ENCODE assay signal across 10 cellular contexts in genomic region chr16:23509441-23509754, GRCh38. TPM values are rescaled to one million over a fixed set of nuclear protein-coding genes. Genes with fewer than 3 reads are reported as not detected.
DNase-seq lines count a peak whose midpoint lies in the region; ATAC-seq, FAIRE-seq and TF ChIP-seq lines count a peak whose summit lies in the region.
"Had no signal": no experiment of that assay in that cellular context is flagged by ENCODE, and none has a peak within 500 bp of the region (broad histone marks: within the 10 kb centered on the region; RNA-seq: fewer than 3 reads in every experiment).

No MANE protein-coding gene starts in this region.

- dilution Hi-C loops in mammary epithelial cell (cut with HindIII; ENCODE audit: low sequenced_read_pairs) = no loop called here

- no peaks in the 10 kb centered on the region for H4K20me1 ChIP-seq in mammary epithelial cell (ENCODE audit: insufficient read depth, low read length)

- CTCF ChIA-PET in A549 (lab: Yijun Ruan, JAX) (interaction anchor here (0.7 to 1.5 kb wide), 2 partner anchors 31 to 74 kb away, joined by 3 read pairs; no protein-coding TSS in a partner anchor), mammary epithelial cell (lab: Charles Lee; ENCODE audit: low non-redundant PET) (no interaction called here)

- in situ Hi-C loops in mammary epithelial cell (cut with MboI; ENCODE audit: low sequenced_read_pairs in 2 of 2) = loop anchor here in 1 of 2 donors (10.0 kb wide), 1 partner anchor 55 kb away; the partner anchor contains the start of gene COG7

- TSS peak; percentile 33 for BruUV-seq in mammary epithelial cell (replicated peaks; lab: Mats Ljungman, UMichigan)

- DNase-seq in A549 (ENCODE audit: low read depth in 1 of 2, low spot score in 1 of 2) = no peak
- no peak for DNase-seq in mammary epithelial cell
- DNase-seq in stimulated activated CD4-positive, alpha-beta T cell treated with anti-CD3 and anti-CD28 coated beads, Interleukin-15, amount 100 ng/mL, for 24 hours = no peak
- DNase-seq in SW480 (ENCODE audit: low spot score) = no peak
- no peak for DNase-seq in activated CD4-positive, alpha-beta T cell treated with anti-CD3 and anti-CD28 coated beads for 4 hours
- DNase-seq: NCI-H774 had no signal

- ATAC-seq in A549 (no peak), GM21576 (IDR thresholded peaks at IDR 0.05; ENCODE audit: unreplicated experiment) (no peak)

- no peak for TF ChIP-seq EP300 in A549 (IDR thresholded peaks at IDR 0.05)

- intact Hi-C loops in mammary epithelial cell (cut with micrococcal nuclease) = loop anchor here (5.0 kb wide), 2 partner anchors 72 to 327 kb away; partner anchors contain the start of gene SCNN1G

- no peak for FAIRE-seq in A549 (lab: Jason Lieb, UNC)
- FAIRE-seq: GM12892 had no signal

- 60% methylated on average over 5 of the region's 5 CpGs for WGBS in A549 (ENCODE audit: missing lambda C conversion rate)
- 4% methylated on average over 5 of the region's 5 CpGs for WGBS in mammary epithelial cell (ENCODE audit: low coverage, missing lambda C conversion rate)

- H3K4me2 ChIP-seq in A549 (peak overlapping the region; percentile 97), mammary epithelial cell (ENCODE audit: insufficient read depth, low read depth, low read length) (peak overlapping the region; percentile 93)

- H3K4me3 ChIP-seq in A549 (peak overlapping the region; percentile 80), HUES6 (ENCODE audit: low read depth, low read length) (peak overlapping the region; percentile 75), mammary epithelial cell (replicated peaks in 1 of 3; ENCODE audit: insufficient read depth in 1 of 3, low read depth in 2 of 3, low read length in 3 of 3) (peak overlapping the region; percentile 53 to 63 (median 54)), muscle layer of colon (ENCODE audit: low read depth in 1 of 2, low read length in 2 of 2) (peak overlapping the region; percentile 60 to 76)

- peaks cover 4% of the 10 kb centered on the region for H3K36me3 ChIP-seq in HUES6 (ENCODE audit: control insufficient read depth, insufficient read depth, low read length)
- no peaks in the 10 kb centered on the region for H3K36me3 ChIP-seq in mammary epithelial cell (ENCODE audit: insufficient read depth, low read length)
- no peaks in the 10 kb centered on the region for H3K36me3 ChIP-seq in muscle layer of colon (ENCODE audit: insufficient read depth, low read length)

- H3K9ac ChIP-seq in HUES6 (ENCODE audit: low read length) (peak overlapping the region; percentile 93), mammary epithelial cell (ENCODE audit: insufficient read depth, low read length) (peak overlapping the region; percentile 31), muscle layer of colon (ENCODE audit: low read length) (peak overlapping the region; percentile 37)

- H3K27ac ChIP-seq in A549 (peak overlapping the region; percentile 81 to 96; a peak in 5 of 6 replicates), HUES6 (ENCODE audit: low read depth, low read length) (no peak overlapping the region), mammary epithelial cell (ENCODE audit: insufficient read depth, low read depth, low read length) (no peak overlapping the region), muscle layer of colon (ENCODE audit: low read depth, low read length) (peak overlapping the region; percentile 79)

- H3K79me2 ChIP-seq in mammary epithelial cell (ENCODE audit: insufficient read depth, low read length) = peaks cover 41% of the 10 kb centered on the region

- H3K27me3 ChIP-seq in HUES6 (ENCODE audit: control insufficient read depth, insufficient read depth, low read length) (no peaks in the 10 kb centered on the region), mammary epithelial cell (ENCODE audit: insufficient read depth, low read length) (no peaks in the 10 kb centered on the region), muscle layer of colon (ENCODE audit: control insufficient read depth in 1 of 2, insufficient read depth in 2 of 2, low read length in 2 of 2) (no peaks in the 10 kb centered on the region)

- H3K4me1 ChIP-seq in A549 = peaks cover 25% of the 10 kb centered on the region
- H3K4me1 ChIP-seq in HUES6 (ENCODE audit: control insufficient read depth, insufficient read depth, low read length) = peaks cover 34% of the 10 kb centered on the region
- peaks cover 17% of the 10 kb centered on the region for H3K4me1 ChIP-seq in mammary epithelial cell (ENCODE audit: insufficient read depth, low read length)
- peaks cover 32% of the 10 kb centered on the region for H3K4me1 ChIP-seq in muscle layer of colon (ENCODE audit: insufficient read depth, low read length)

- TF ChIP-seq CTCF in A549 (IDR thresholded peaks at IDR 0.05) (no peak), mammary epithelial cell (conservative IDR thresholded peaks at IDR 0.05 in 1 of 2, IDR thresholded peaks at IDR 0.05 in 1 of 2; ENCODE audit: extremely low read depth in 1 of 2, insufficient read depth in 1 of 2, low read depth in 1 of 2, low read length in 2 of 2) (no peak)

- no peak overlapping the region for H2AFZ ChIP-seq in mammary epithelial cell (ENCODE audit: low read depth, low read length)

- POLR2A ChIA-PET in A549 (lab: Yijun Ruan, JAX) = interaction anchor here (0.6 to 1.0 kb wide), 2 partner anchors 14 to 48 kb away, joined by 5 to 8 read pairs; partner anchors contain the start of genes EARS2 and UBFD1

- no peaks in the 10 kb centered on the region for H3K9me3 ChIP-seq in A549
- no peaks in the 10 kb centered on the region for H3K9me3 ChIP-seq in HUES6 (ENCODE audit: control insufficient read depth, insufficient read depth, low read depth, low read length)
- no peaks in the 10 kb centered on the region for H3K9me3 ChIP-seq in mammary epithelial cell (replicated peaks; ENCODE audit: insufficient read depth, low read length)
- no peaks in the 10 kb centered on the region for H3K9me3 ChIP-seq in muscle layer of colon (ENCODE audit: low read length)

- TF ChIP-seq RAD21 in A549 (conservative IDR thresholded peaks at IDR 0.05 in 1 of 2, IDR thresholded peaks at IDR 0.05 in 1 of 2) = no peak

- no peak for TF ChIP-seq POLR2A in A549 (IDR thresholded peaks at IDR 0.05; ENCODE audit: low read length)

TF ChIP-seq in A549, 52 proteins besides CTCF, POLR2A, EP300 and RAD21 (continues in another document):
- TF ChIP-seq POLR2AphosphoS2 (conservative IDR thresholded peaks at IDR 0.05; ENCODE audit: low read length) = no peak
- TF ChIP-seq RCOR1 (IDR thresholded peaks at IDR 0.05; ENCODE audit: low read depth, low read length) = no peak
- TF ChIP-seq RFX5 (IDR thresholded peaks at IDR 0.05) = no peak
- TF ChIP-seq NR3C1 (IDR thresholded peaks at IDR 0.05) = no peak
- no peak for TF ChIP-seq BCL3 (IDR thresholded peaks at IDR 0.05)

RNA-seq across cellular contexts. Expression of gene GGA2, which starts 0.9 kb away (rescaled TPM):
- polyA plus RNA-seq in A549 (2011; rRNA removed) (56.9 and 57.9 TPM in 2 replicates), A549 (2017; fragmentation: RNase III; extraction: RNeasy Plus Mini Kit Qiagen cat#74134 plus additional on column Dnase treatment) (29.9 to 33.1 TPM (median 32.7 TPM) in 3 replicates), mammary epithelial cell (11.5 TPM)
- 25.6 and 31.0 TPM in 2 replicates for polyA plus RNA-seq in A549 (2012; cell fraction: cytosol; rRNA removed)
- 47.8 and 53.9 TPM in 2 replicates for polyA plus RNA-seq in A549 (2012; cell fraction: nucleus; rRNA removed)
- polyA minus RNA-seq in A549 (2011; rRNA and poly(A)+ RNA removed) = 41.6 and 45.3 TPM in 2 replicates
- 10 to 100 TPM; 29.2 to 33.2 TPM for total RNA-seq in mammary epithelial cell
- polyA minus RNA-seq in mammary epithelial cell = 40.6 TPM

RNA-seq across cellular contexts. Expression of gene EARS2, which starts 47.8 kb away (rescaled TPM):
- polyA plus RNA-seq in A549 (2011; rRNA removed) (45.2 and 68.6 TPM in 2 replicates), A549 (2017; fragmentation: RNase III; extraction: RNeasy Plus Mini Kit Qiagen cat#74134 plus additional on column Dnase treatment) (25.2 to 30.8 TPM (median 30.4 TPM) in 3 replicates), mammary epithelial cell (25.6 TPM)
- 44.6 and 62.3 TPM in 2 replicates for polyA plus RNA-seq in A549 (2012; cell fraction: cytosol; rRNA removed)
- 74.4 and 108 TPM in 2 replicates for polyA plus RNA-seq in A549 (2012; cell fraction: nucleus; rRNA removed)
- polyA minus RNA-seq in A549 (2011; rRNA and poly(A)+ RNA removed) = 70.7 and 82.2 TPM in 2 replicates
- 10 to 100 TPM; 30.1 to 47.7 TPM for total RNA-seq in mammary epithelial cell
- polyA minus RNA-seq in mammary epithelial cell = 93.5 TPM

RNA-seq across cellular contexts. Expression of gene UBFD1, which starts 48.1 kb away (rescaled TPM):
- polyA plus RNA-seq in A549 (2011; rRNA removed) = 75.2 and 78.0 TPM in 2 replicates
- 44.6 and 58.7 TPM in 2 replicates for polyA plus RNA-seq in A549 (2012; cell fraction: cytosol; rRNA removed)
- 67.0 and 70.2 TPM in 2 replicates for polyA plus RNA-seq in A549 (2012; cell fraction: nucleus; rRNA removed)
- polyA plus RNA-seq in A549 (2017; fragmentation: RNase III; extraction: RNeasy Plus Mini Kit Qiagen cat#74134 plus additional on column Dnase treatment) = 58.1 to 60.0 TPM (median 58.6 TPM) in 3 replicates
- polyA minus RNA-seq in A549 (2011; rRNA and poly(A)+ RNA removed) = 41.5 and 46.0 TPM in 2 replicates
- total RNA-seq in mammary epithelial cell = 10 to 100 TPM; 57.3 to 79.7 TPM
- 35.5 TPM for polyA plus RNA-seq in mammary epithelial cell
- polyA minus RNA-seq in mammary epithelial cell = 36.4 TPM

RNA-seq across cellular contexts. Expression of gene COG7, which starts 56.4 kb away (rescaled TPM):
- 18.5 and 24.7 TPM in 2 replicates for polyA plus RNA-seq in A549 (2011; rRNA removed)
- 34.3 and 35.9 TPM in 2 replicates for polyA plus RNA-seq in A549 (2012; cell fraction: cytosol; rRNA removed)
- 66.7 and 71.6 TPM in 2 replicates for polyA plus RNA-seq in A549 (2012; cell fraction: nucleus; rRNA removed)
- 10.3 to 11.3 TPM (median 10.5 TPM) in 3 replicates for polyA plus RNA-seq in A549 (2017; fragmentation: RNase III; extraction: RNeasy Plus Mini Kit Qiagen cat#74134 plus additional on column Dnase treatment)
- polyA minus RNA-seq in A549 (2011; rRNA and poly(A)+ RNA removed) = 19.1 and 25.8 TPM in 2 replicates
- total RNA-seq in mammary epithelial cell = 10 to 100 TPM; 19.2 to 20.8 TPM
- polyA plus RNA-seq in mammary epithelial cell = 20.1 TPM
- 12.4 TPM for polyA minus RNA-seq in mammary epithelial cell

Comparison
In these comparisons a context has a peak if more than half of its experiments do, and no peak if none do; other contexts are left out.
1. H3K27ac ChIP-seq: peak in A549 (2 of 2) and muscle layer of colon (single experiment); none in HUES6 (single experiment) and mammary epithelial cell (single experiment).
2. H3K9ac ChIP-seq: peak in every context shown above with its lines; median percentile 93 in HUES6; 37 in muscle layer of colon; 31 in mammary epithelial cell.
3. Peak in every context shown above with its lines, with median percentiles within 50 percentile points of each other: H3K4me3 ChIP-seq.